In genomic region chr12:124347805-124348658, GRCh38 we compare ENCODE assay signal across 9 cellular contexts. TPM values are rescaled to one million over a fixed set of nuclear protein-coding genes. Genes with fewer than 3 reads are reported as not detected.
DNase-seq lines count a peak whose midpoint lies in the region; ATAC-seq and TF ChIP-seq lines count a peak whose summit lies in the region.
"Had no signal": no experiment of that assay in that cellular context is flagged by ENCODE, and none has a peak within 500 bp of the region (broad histone marks: within the 10 kb centered on the region; RNA-seq: fewer than 3 reads in every experiment).

No MANE protein-coding gene starts in this region.

- ATAC-seq in activated CD8-positive, alpha-beta T cell treated with anti-CD3 and anti-CD28 coated beads for 36 hours, result no peak
- ATAC-seq in thoracic aorta (ENCODE audit: insufficient number of reproducible peaks, low FRiP score, low read depth), result no peak
- no peak for ATAC-seq in GM18868 (IDR thresholded peaks at IDR 0.05; ENCODE audit: unreplicated experiment)
- ATAC-seq in HG02885 (IDR thresholded peaks at IDR 0.05; ENCODE audit: poor library complexity, unreplicated experiment), result no peak

- H3K36me3 ChIP-seq in thoracic aorta, result peaks cover 98% of the 10 kb centered on the region

- CTCF ChIA-PET in activated CD8-positive, alpha-beta T cell treated with anti-CD3 and anti-CD28 coated beads for 36 hours (lab: Charles Lee), result interaction anchor here (0.6 kb wide), 2 partner anchors 267 to 424 kb away, joined by 3 to 4 read pairs; no protein-coding TSS in a partner anchor

- no peaks in the 10 kb centered on the region for H3K27me3 ChIP-seq in thoracic aorta (replicated peaks; ENCODE audit: insufficient read depth)

- H3K9me3 ChIP-seq in thoracic aorta, result no peaks in the 10 kb centered on the region

- DNase-seq in activated CD4-positive, alpha-beta T cell treated with anti-CD3 and anti-CD28 coated beads for 24 hours (ENCODE audit: low read depth in 2 of 2), result peak; percentile 5 to 9
- DNase-seq in activated CD4-positive, alpha-beta T cell treated with anti-CD3 and anti-CD28 coated beads for 1 hour, result no peak
- peak; percentile 38 for DNase-seq in activated CD8-positive, alpha-beta T cell treated with anti-CD3 and anti-CD28 coated beads for 36 hours
- DNase-seq in head of caudate nucleus, result peak in 25 of 42 donors; percentile 25 to 72 (median 46)
- no peak for DNase-seq in thoracic aorta (ENCODE audit: low spot score)
- DNase-seq in C1 segment of cervical spinal cord (lab: John Stamatoyannopoulos, UW), result no peak

- H3K27me3 Mint-ChIP-seq in activated CD8-positive, alpha-beta T cell treated with anti-CD3 and anti-CD28 coated beads for 36 hours, result no peaks in the 10 kb centered on the region
- H3K27me3 Mint-ChIP-seq: CD4-positive, CD25-positive, alpha-beta regulatory T cell had no signal

- intact Hi-C loops in activated CD8-positive, alpha-beta T cell treated with anti-CD3 and anti-CD28 coated beads for 36 hours (cut with micrococcal nuclease), result loop anchor here (10.0 kb wide), 1 partner anchor 417 kb away; no protein-coding TSS in a partner anchor
- intact Hi-C loops in head of caudate nucleus (cut with DNase I), result loop anchor here (5.0 kb wide), 1 partner anchor 419 kb away; no protein-coding TSS in a partner anchor

- TF ChIP-seq CTCF in activated CD8-positive, alpha-beta T cell treated with anti-CD3 and anti-CD28 coated beads for 36 hours (IDR thresholded peaks at IDR 0.05), result peak; percentile 65
- TF ChIP-seq CTCF in thoracic aorta (IDR thresholded peaks at IDR 0.05), result peak; percentile 58

- no peak overlapping the region for H3K27ac ChIP-seq in thoracic aorta

- H3K4me1 Mint-ChIP-seq in activated CD8-positive, alpha-beta T cell treated with anti-CD3 and anti-CD28 coated beads for 36 hours (ENCODE audit: low read depth), result no peaks in the 10 kb centered on the region

- peaks cover 0 to 7% of the 10 kb centered on the region in 2 donors for H3K4me1 ChIP-seq in thoracic aorta (ENCODE audit: control insufficient read depth in 1 of 2, low read depth in 2 of 2)

- H3K27ac Mint-ChIP-seq in activated CD8-positive, alpha-beta T cell treated with anti-CD3 and anti-CD28 coated beads for 36 hours, result no peak overlapping the region
- H3K27ac Mint-ChIP-seq: CD4-positive, CD25-positive, alpha-beta regulatory T cell had no signal

- no peak overlapping the region for H3K4me3 Mint-ChIP-seq in activated CD8-positive, alpha-beta T cell treated with anti-CD3 and anti-CD28 coated beads for 36 hours
- H3K4me3 Mint-ChIP-seq: CD4-positive, CD25-positive, alpha-beta regulatory T cell had no signal

- peaks cover 21% of the 10 kb centered on the region for H3K36me3 Mint-ChIP-seq in activated CD8-positive, alpha-beta T cell treated with anti-CD3 and anti-CD28 coated beads for 36 hours (ENCODE audit: low read depth)

- no peak overlapping the region for H3K4me3 ChIP-seq in thoracic aorta

- H3K9me3 Mint-ChIP-seq in activated CD8-positive, alpha-beta T cell treated with anti-CD3 and anti-CD28 coated beads for 36 hours, result no peaks in the 10 kb centered on the region
- H3K9me3 Mint-ChIP-seq: CD4-positive, CD25-positive, alpha-beta regulatory T cell had no signal

- POLR2A ChIA-PET in activated CD8-positive, alpha-beta T cell treated with anti-CD3 and anti-CD28 coated beads for 36 hours (lab: Charles Lee), result interaction anchor here (0.6 kb wide), 1 partner anchor 14 kb away, joined by 5 read pairs; no protein-coding TSS in a partner anchor

RNA-seq across cellular contexts. Expression of gene RFLNA, which starts 53.1 kb away (rescaled TPM):
- not detected for total RNA-seq in activated CD8-positive, alpha-beta T cell treated with anti-CD3 and anti-CD28 coated beads for 36 hours
- 1 to 10 TPM; 2.0 to 6.5 TPM for total RNA-seq in thoracic aorta
- total RNA-seq: CD4-positive, CD25-positive, alpha-beta regulatory T cell had no signal

Comparison
In these comparisons a context has a peak if more than half of its experiments do, and no peak if none do; other contexts are left out.
1. DNase-seq: peak in activated CD4-positive, alpha-beta T cell treated with anti-CD3 and anti-CD28 coated beads for 24 hours (2 of 2), activated CD8-positive, alpha-beta T cell treated with anti-CD3 and anti-CD28 coated beads for 36 hours (single experiment) and head of caudate nucleus (25 of 42); none in activated CD4-positive, alpha-beta T cell treated with anti-CD3 and anti-CD28 coated beads for 1 hour (single experiment), thoracic aorta (single experiment) and C1 segment of cervical spinal cord (0 of 14).